In the genomic region with DNA sequence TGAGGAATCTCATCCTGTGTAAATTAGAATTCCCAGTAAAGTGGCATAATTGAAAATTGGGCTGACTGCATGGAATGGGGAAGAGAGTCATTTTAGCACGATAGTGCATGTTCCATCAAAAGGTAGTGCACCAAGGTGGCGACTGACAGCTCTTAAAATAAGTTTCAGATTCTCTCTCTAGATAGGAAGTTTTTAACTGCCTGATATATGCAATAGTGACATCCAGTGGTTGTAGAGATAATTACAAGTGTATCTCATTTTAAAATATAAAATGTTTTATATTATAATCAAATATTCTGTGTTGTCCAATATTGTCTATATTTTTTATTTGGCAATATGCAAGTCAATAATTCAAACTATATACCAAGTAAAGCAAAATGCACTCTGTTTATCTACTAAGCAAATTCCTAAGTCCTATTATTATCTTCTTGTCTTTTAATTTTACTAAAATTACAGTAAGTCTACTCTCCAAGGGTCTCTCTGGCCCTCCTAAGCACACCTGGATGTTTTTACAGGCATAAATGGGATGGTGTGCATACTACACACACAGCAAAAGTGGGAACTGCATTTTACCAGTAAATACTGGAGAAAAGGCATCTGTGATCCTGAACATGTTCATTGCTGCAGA, we compare ENCODE assay signal across 8 cellular contexts.
DNase-seq lines count a peak whose midpoint lies in the region; ATAC-seq and TF ChIP-seq lines count a peak whose summit lies in the region.

No MANE protein-coding gene starts in this region.

- DNase-seq in AG08395 (ENCODE audit: low spot score): peak; percentile 45
- DNase-seq in GM10248 (ENCODE audit: extremely low spot score): peak; percentile 49
- peak; percentile 44 for DNase-seq in Jurkat, Clone E6-1 (ENCODE audit: low read depth, low spot score)
- peak; percentile 40 for DNase-seq in SK-N-DZ (ENCODE audit: low spot score)
- DNase-seq in fibroblast of mammary gland (ENCODE audit: low read depth): peak; percentile 48
- peak; percentile 13 for DNase-seq in stromal cell of bone marrow (ENCODE audit: low read depth)

- H3K4me3 ChIP-seq in Jurkat, Clone E6-1 (ENCODE audit: low read length): no peak overlapping the region
- H3K4me3 ChIP-seq in fibroblast of mammary gland (ENCODE audit: control insufficient read depth, low read depth, low read length): no peak overlapping the region

- ATAC-seq in GM18520 (IDR thresholded peaks at IDR 0.05; ENCODE audit: unreplicated experiment) (no peak), HG03039 (IDR thresholded peaks at IDR 0.05; ENCODE audit: unreplicated experiment) (no peak)

- CTCF ChIA-PET in GM10248 (lab: Yijun Ruan, JAX): interaction anchor here (0.7 to 5.6 kb wide), 27 partner anchors 10 to 688 kb away, joined by 3 to 40 read pairs (median 4); no protein-coding TSS in a partner anchor

- TF ChIP-seq CTCF in GM10248 (IDR thresholded peaks at IDR 0.05; ENCODE audit: control extremely low read depth, extremely low read depth, low read depth, missing control alignments): peak; percentile 42
- TF ChIP-seq CTCF in fibroblast of mammary gland (conservative IDR thresholded peaks at IDR 0.05; ENCODE audit: control insufficient read depth, insufficient read depth, low read depth, low read length): peak; percentile 53

- POLR2A ChIA-PET in GM10248 (lab: Yijun Ruan, JAX): no interaction called here
